In genomic region chr3:113151475-113152031, GRCh38 we compare ENCODE assay signal across 1 cellular context.
TF ChIP-seq lines count a peak whose summit lies in the region.

No MANE protein-coding gene starts in this region.

TF ChIP-seq in SK-N-SH, 30 proteins besides CTCF, POLR2A, EP300 and RAD21 (continued from another document):
- TF ChIP-seq RFX5 (IDR thresholded peaks at IDR 0.05; ENCODE audit: low read length) (no peak), FOSL2 (IDR thresholded peaks at IDR 0.05; ENCODE audit: borderline replicate concordance, low read depth) (no peak), GABPA (IDR thresholded peaks at IDR 0.05; ENCODE audit: low read depth) (no peak), RXRA (IDR thresholded peaks at IDR 0.05; ENCODE audit: borderline replicate concordance, low read depth) (no peak), POLR2AphosphoS5 (IDR thresholded peaks at IDR 0.05; ENCODE audit: low read depth, low read length) (no peak), RCOR1 (IDR thresholded peaks at IDR 0.05; ENCODE audit: low read length) (no peak), NFIC (IDR thresholded peaks at IDR 0.05; ENCODE audit: borderline replicate concordance) (no peak), TEAD4 (IDR thresholded peaks at IDR 0.05; ENCODE audit: borderline replicate concordance, insufficient read depth) (no peak)
TF ChIP-seq in SK-N-SH: peak in this region for 0.
